ENCODE assay signal across 9 cellular contexts in genomic region chr10:4246881-4247358, GRCh38.
DNase-seq lines count a peak whose midpoint lies in the region; ATAC-seq and TF ChIP-seq lines count a peak whose summit lies in the region.
"Had no signal": no experiment of that assay in that cellular context is flagged by ENCODE, and none has a peak within 500 bp of the region (broad histone marks: within the 10 kb centered on the region; RNA-seq: fewer than 3 reads in every experiment).

No MANE protein-coding gene starts in this region.

- no peaks in the 10 kb centered on the region for H4K20me1 ChIP-seq in fibroblast of lung (ENCODE audit: control insufficient read depth, extremely low read depth, insufficient read depth, low read length)

- H3K9me3 ChIP-seq in fibroblast of lung (ENCODE audit: control insufficient read depth, insufficient read depth, low read depth, low read length): no peaks in the 10 kb centered on the region

- H3K27me3 ChIP-seq in fibroblast of lung (ENCODE audit: control insufficient read depth, insufficient read depth, low read length): no peaks in the 10 kb centered on the region
- H3K27me3 ChIP-seq: neural progenitor cell had no signal

- TF ChIP-seq CTCF in fibroblast of lung (conservative IDR thresholded peaks at IDR 0.05 in 1 of 2, IDR thresholded peaks at IDR 0.05 in 1 of 2; ENCODE audit: low read depth in 1 of 2, low read length in 2 of 2): no peak

- peak overlapping the region; percentile 89 for H3K27ac ChIP-seq in fibroblast of lung (ENCODE audit: insufficient read depth, low read length)
- H3K27ac ChIP-seq: neural progenitor cell had no signal

- H3K9me3 Mint-ChIP-seq in stimulated activated effector memory CD8-positive, alpha-beta T cell treated with anti-CD3 and anti-CD28 coated beads, Interleukin-12 subunit alpha, Interleukin-12 subunit beta, amount 100 ng/mL, for 72 hours: peaks cover 2% of the 10 kb centered on the region

- H3K36me3 ChIP-seq in fibroblast of lung (ENCODE audit: control insufficient read depth, insufficient read depth, low read length): no peaks in the 10 kb centered on the region
- H3K36me3 ChIP-seq: neural progenitor cell had no signal

- peaks cover 48% of the 10 kb centered on the region for H3K4me1 Mint-ChIP-seq in stimulated activated effector memory CD8-positive, alpha-beta T cell treated with anti-CD3 and anti-CD28 coated beads, Interleukin-12 subunit alpha, Interleukin-12 subunit beta, amount 100 ng/mL, for 72 hours

- no peaks in the 10 kb centered on the region for H3K36me3 Mint-ChIP-seq in stimulated activated effector memory CD8-positive, alpha-beta T cell treated with anti-CD3 and anti-CD28 coated beads, Interleukin-12 subunit alpha, Interleukin-12 subunit beta, amount 100 ng/mL, for 72 hours
- H3K36me3 Mint-ChIP-seq: neural progenitor cell had no signal

- ATAC-seq in stimulated activated effector memory CD8-positive, alpha-beta T cell treated with anti-CD3 and anti-CD28 coated beads, Interleukin-12 subunit alpha, Interleukin-12 subunit beta, amount 100 ng/mL, for 72 hours: peak; percentile 83
- ATAC-seq in GM19351 (IDR thresholded peaks at IDR 0.05; ENCODE audit: unreplicated experiment): no peak
- ATAC-seq: GM12878 had no signal

- peak overlapping the region in 1 of 4 experiments; percentile 11 for H3K4me3 ChIP-seq in fibroblast of lung (replicated peaks in 1 of 4; ENCODE audit: control extremely low read depth in 1 of 4, insufficient read depth in 1 of 4, low read depth in 3 of 4, low read length in 4 of 4)
- H3K4me3 ChIP-seq: GM12878, neural progenitor cell had no signal

- no peak overlapping the region for H2AFZ ChIP-seq in fibroblast of lung (ENCODE audit: low read length)
- H2AFZ ChIP-seq: neural progenitor cell had no signal

- peak overlapping the region; percentile 43 for H3K4me3 Mint-ChIP-seq in stimulated activated effector memory CD8-positive, alpha-beta T cell treated with anti-CD3 and anti-CD28 coated beads, Interleukin-12 subunit alpha, Interleukin-12 subunit beta, amount 100 ng/mL, for 72 hours
- H3K4me3 Mint-ChIP-seq: neural progenitor cell had no signal

- peak; percentile 91 for DNase-seq in EL
- peak; percentile 74 for DNase-seq in RKO (ENCODE audit: low spot score)
- DNase-seq in fibroblast of lung (ENCODE audit: low read depth in 2 of 2): peak; percentile 92 to 98
- no peak for DNase-seq in stimulated activated effector memory CD8-positive, alpha-beta T cell treated with anti-CD3 and anti-CD28 coated beads, Interleukin-12 subunit alpha, Interleukin-12 subunit beta, amount 100 ng/mL, for 72 hours (ENCODE audit: low spot score in 2 of 2)
- no peak for DNase-seq in posterior vena cava (ENCODE audit: low spot score)
- no peak for DNase-seq in superior temporal gyrus (ENCODE audit: extremely low spot score)

- H3K79me2 ChIP-seq in fibroblast of lung (ENCODE audit: control insufficient read depth, insufficient read depth, low read length): no peaks in the 10 kb centered on the region

- peak overlapping the region; percentile 6 for H3K9ac ChIP-seq in fibroblast of lung (ENCODE audit: insufficient read depth, low read length)
- H3K9ac ChIP-seq: neural progenitor cell had no signal

- peaks cover 13% of the 10 kb centered on the region for H3K4me1 ChIP-seq in fibroblast of lung (ENCODE audit: control insufficient read depth, extremely low read depth, insufficient read depth, low read length)

- H3K27ac Mint-ChIP-seq in stimulated activated effector memory CD8-positive, alpha-beta T cell treated with anti-CD3 and anti-CD28 coated beads, Interleukin-12 subunit alpha, Interleukin-12 subunit beta, amount 100 ng/mL, for 72 hours: no peak overlapping the region
- H3K27ac Mint-ChIP-seq: neural progenitor cell had no signal

- intact Hi-C loops in posterior vena cava (cut with DNase I): loop anchor here (5.0 to 10.0 kb wide), 2 partner anchors 35 to 462 kb away; partner anchors contain the start of gene KLF6 (in 2 of the 2)

- H3K4me2 ChIP-seq in fibroblast of lung (ENCODE audit: extremely low read depth, insufficient read depth, low read length): peak overlapping the region; percentile 17
- H3K4me2 ChIP-seq: neural progenitor cell had no signal

Comparison
In these comparisons a context has a peak if more than half of its experiments do, and no peak if none do; other contexts are left out.
1. DNase-seq: peak in EL (single experiment), RKO (single experiment) and fibroblast of lung (2 of 2); none in stimulated activated effector memory CD8-positive, alpha-beta T cell treated with anti-CD3 and anti-CD28 coated beads, Interleukin-12 subunit alpha, Interleukin-12 subunit beta, amount 100 ng/mL, for 72 hours (0 of 2), posterior vena cava (single experiment) and superior temporal gyrus (single experiment).